In the genomic region with DNA sequence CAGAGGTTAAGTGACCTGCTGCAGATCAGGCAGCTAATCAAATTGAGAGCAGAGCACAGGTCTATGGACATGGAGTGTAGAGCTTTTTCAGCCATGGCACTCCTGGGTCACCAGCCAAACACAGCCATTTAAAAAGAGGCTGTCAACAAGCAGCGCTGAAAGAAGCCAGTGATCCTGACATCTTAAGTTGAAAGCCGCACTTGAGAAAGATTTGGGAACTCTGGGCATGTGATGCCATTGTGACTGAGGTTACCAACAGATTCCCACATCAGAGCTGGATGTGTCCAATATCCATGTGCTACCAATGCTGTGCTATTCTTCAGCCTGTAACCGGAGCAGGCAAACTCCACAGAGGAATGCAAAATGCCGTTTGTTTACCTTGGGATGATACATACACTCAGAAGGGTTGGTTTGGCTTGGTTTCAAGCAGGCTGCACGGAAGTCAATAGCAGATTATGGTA, we compare ENCODE assay signal across 10 cellular contexts. TPM values are rescaled to one million over a fixed set of nuclear protein-coding genes. Genes with fewer than 3 reads are reported as not detected.
DNase-seq lines count a peak whose midpoint lies in the region; ATAC-seq, FAIRE-seq and TF ChIP-seq lines count a peak whose summit lies in the region.
"Had no signal": no experiment of that assay in that cellular context is flagged by ENCODE, and none has a peak within 500 bp of the region (broad histone marks: within the 10 kb centered on the region; RNA-seq: fewer than 3 reads in every experiment).

No MANE protein-coding gene starts in this region.

- in situ Hi-C loops in HepG2 (cut with HindIII; ENCODE audit: extremely low pct_ligation_motif_present, low pct_unique_long_range_greater_than_20kb) (no loop called here), astrocyte of the cerebellum (cut with HindIII; ENCODE audit: low sequenced_read_pairs) (no loop called here)

- H3K4me3 ChIP-seq in HepG2 (replicated peaks in 1 of 3; ENCODE audit: insufficient read depth in 1 of 3, low read depth in 2 of 3, low read length in 3 of 3): no peak overlapping the region
- no peak overlapping the region for H3K4me3 ChIP-seq in right lobe of liver
- H3K4me3 ChIP-seq in astrocyte of the cerebellum (ENCODE audit: low read depth, low read length): no peak overlapping the region
- no peak overlapping the region for H3K4me3 ChIP-seq in vagina
- H3K4me3 ChIP-seq in body of pancreas: no peak overlapping the region

- WGBS in HepG2 (ENCODE audit: low lambda C conversion rate): 10% methylated on average over 5 of the region's 5 CpGs
- 62% methylated on average over 4 of the region's 5 CpGs for WGBS in right lobe of liver (ENCODE audit: insufficient coverage, low coverage, low lambda C conversion rate, missing lambda C conversion rate)
- 66 to 69% methylated on average over 5 of the region's 5 CpGs for WGBS in body of pancreas, 2 donors

- H3K9me3 ChIP-seq in HepG2 (ENCODE audit: low read length) (no peaks in the 10 kb centered on the region), right lobe of liver (no peaks in the 10 kb centered on the region), vagina (no peaks in the 10 kb centered on the region), body of pancreas (no peaks in the 10 kb centered on the region)

- intact Hi-C loops in HepG2 (cut with micrococcal nuclease; ENCODE audit: unreplicated experiment) (loop anchor here (10.0 kb wide), 1 partner anchor 410 kb away; no protein-coding TSS in a partner anchor), right lobe of liver (cut with DNase I) (no loop called here), vagina (cut with DNase I) (no loop called here), body of pancreas (cut with DNase I) (no loop called here)

- POLR2A ChIA-PET in HepG2 (lab: Yijun Ruan, JAX): no interaction called here

- H3K4me2 ChIP-seq in HepG2 (ENCODE audit: low read depth, low read length): peak overlapping the region; percentile 31; the same call in 1 of the 2 replicates

- H3K79me2 ChIP-seq in HepG2 (ENCODE audit: insufficient read depth, low read length): no peaks in the 10 kb centered on the region

- no peak overlapping the region for H2AFZ ChIP-seq in HepG2 (ENCODE audit: low read length)

- no peak for TF ChIP-seq RAD21 in HepG2 (CRISPR knock-in tag; IDR thresholded peaks at IDR 0.05)

- H3K27me3 ChIP-seq in HepG2 (ENCODE audit: control insufficient read depth in 1 of 2, insufficient read depth in 2 of 2, low read length in 2 of 2) (no peaks in the 10 kb centered on the region; a peak in 2 of 5 replicates), right lobe of liver (no peaks in the 10 kb centered on the region), vagina (no peaks in the 10 kb centered on the region), body of pancreas (no peaks in the 10 kb centered on the region)

- TF ChIP-seq EP300 in HepG2 (IDR thresholded peaks at IDR 0.05; ENCODE audit: low read depth in 2 of 2, low read length in 2 of 2) (no peak), HepG2 (CRISPR knock-in tag; IDR thresholded peaks at IDR 0.05; ENCODE audit: borderline replicate concordance) (no peak)

- H3K4me1 ChIP-seq in HepG2 (ENCODE audit: insufficient read depth, low read length) (peaks cover 24% of the 10 kb centered on the region), right lobe of liver (peaks cover 0 to 10% (median 2%) of the 10 kb centered on the region in 4 donors), vagina (peaks cover 12% of the 10 kb centered on the region), body of pancreas (peaks cover 20% of the 10 kb centered on the region)

- BruUV-seq in HepG2 (replicated peaks; lab: Mats Ljungman, UMichigan): no TSS peak

- FAIRE-seq in HepG2 (lab: Jason Lieb, UNC): peak; percentile 37

- H3K9ac ChIP-seq in HepG2 (ENCODE audit: insufficient read depth, low read depth, low read length): no peak overlapping the region

- H3K36me3 ChIP-seq in HepG2 (replicated peaks in 1 of 2; ENCODE audit: control insufficient read depth in 1 of 2, insufficient read depth in 2 of 2, low read length in 2 of 2) (no peaks in the 10 kb centered on the region), right lobe of liver (no peaks in the 10 kb centered on the region), vagina (no peaks in the 10 kb centered on the region), body of pancreas (replicated peaks in 1 of 2; ENCODE audit: insufficient read depth in 1 of 2, low read depth in 2 of 2) (no peaks in the 10 kb centered on the region)

- H4K20me1 ChIP-seq in HepG2 (ENCODE audit: insufficient read depth, low read length): no peaks in the 10 kb centered on the region

- TF ChIP-seq CTCF in HepG2 (CRISPR knock-in tag; IDR thresholded peaks at IDR 0.05): no peak
- no peak for TF ChIP-seq CTCF in right lobe of liver (IDR thresholded peaks at IDR 0.05)
- TF ChIP-seq CTCF in astrocyte of the cerebellum (IDR thresholded peaks at IDR 0.05; ENCODE audit: low read depth, low read length, missing control alignments): no peak
- no peak for TF ChIP-seq CTCF in vagina (IDR thresholded peaks at IDR 0.05)
- no peak for TF ChIP-seq CTCF in body of pancreas (IDR thresholded peaks at IDR 0.05)

- H3K27ac ChIP-seq in HepG2 (ENCODE audit: extremely low read length, insufficient read depth, low read length) (no peak overlapping the region), right lobe of liver (no peak overlapping the region), vagina (peak overlapping the region; percentile 10), body of pancreas (no peak overlapping the region)

- ATAC-seq in HepG2: peak; percentile 94
- no peak for ATAC-seq in right lobe of liver
- no peak for ATAC-seq in body of pancreas
- ATAC-seq: activated CD8-positive, alpha-beta T cell treated with anti-CD3 and anti-CD28 coated beads, Interleukin-2, amount 10 ng/mL, durations not matched to agents 7 days and 5 days had no signal

- TF ChIP-seq POLR2A in HepG2 (IDR thresholded peaks at IDR 0.05; ENCODE audit: insufficient read depth in 1 of 2, low read depth in 2 of 2, low read length in 2 of 2) (no peak), right lobe of liver (IDR thresholded peaks at IDR 0.05) (no peak), vagina (IDR thresholded peaks at IDR 0.05) (no peak), body of pancreas (IDR thresholded peaks at IDR 0.05) (no peak)

- DNase-seq in HepG2 (ENCODE audit: low spot score) (peak; percentile 81), right lobe of liver (no peak), astrocyte of the cerebellum (ENCODE audit: low read depth) (peak; percentile 90), iris pigment epithelial cell (ENCODE audit: low read depth) (peak; percentile 95), vagina (ENCODE audit: extremely low spot score in 2 of 2) (no peak), body of pancreas (no peak), islet precursor cell (no peak)
- no peak for DNase-seq in activated CD4-positive, CD25-positive, alpha-beta regulatory T cell treated with anti-CD3 and anti-CD28 coated beads, Interleukin-2, amount 50 U/mL, for 72 hours
- DNase-seq: activated CD8-positive, alpha-beta T cell treated with anti-CD3 and anti-CD28 coated beads, Interleukin-2, amount 10 ng/mL, durations not matched to agents 7 days and 5 days; CD4-positive, CD25-positive, alpha-beta regulatory T cell had no signal

- CTCF ChIA-PET in HepG2 (lab: Yijun Ruan, JAX; ENCODE audit: low intra/inter-chr PET ratio, low total read pairs): no interaction called here

TF ChIP-seq in HepG2, 621 proteins besides CTCF, POLR2A, EP300 and RAD21 (continues in another document):
- TF ChIP-seq XRCC5 (optimal IDR thresholded peaks at IDR 0.05; ENCODE audit: low read length): peak; percentile 42
- TF ChIP-seq ZBTB7A (CRISPR knock-in tag; IDR thresholded peaks at IDR 0.05): no peak
- TF ChIP-seq HOXA3 (CRISPR knock-in tag; IDR thresholded peaks at IDR 0.05): no peak
- TF ChIP-seq MZF1 (CRISPR knock-in tag; IDR thresholded peaks at IDR 0.05; ENCODE audit: borderline replicate concordance): no peak
- TF ChIP-seq, protein P1, sequence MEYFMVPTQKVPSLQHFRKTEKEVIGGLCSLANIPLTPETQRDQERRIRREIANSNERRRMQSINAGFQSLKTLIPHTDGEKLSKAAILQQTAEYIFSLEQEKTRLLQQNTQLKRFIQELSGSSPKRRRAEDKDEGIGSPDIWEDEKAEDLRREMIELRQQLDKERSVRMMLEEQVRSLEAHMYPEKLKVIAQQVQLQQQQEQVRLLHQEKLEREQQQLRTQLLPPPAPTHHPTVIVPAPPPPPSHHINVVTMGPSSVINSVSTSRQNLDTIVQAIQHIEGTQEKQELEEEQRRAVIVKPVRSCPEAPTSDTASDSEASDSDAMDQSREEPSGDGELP (IDR thresholded peaks at IDR 0.05; ENCODE audit: borderline replicate concordance, low read depth): no peak
- no peak for TF ChIP-seq AKAP8 (CRISPR knock-in tag; IDR thresholded peaks at IDR 0.05)

RNA-seq across cellular contexts. Expression of a gene that starts 56.2 kb away (rescaled TPM):
- total RNA-seq in HepG2 (2016; rRNA removed; fragmentation: Illumina TruSeq; extraction: Trizol) (59.4 and 98.7 TPM in 2 replicates), right lobe of liver (10 to 100 TPM; 38.8 to 76.5 (median 50.6) TPM), vagina (176 TPM), body of pancreas (10 to 100 TPM; 34.6 to 54.7 TPM)
- 9.8 and 11.3 TPM in 2 replicates for total RNA-seq in HepG2 (2016; cell fraction: cytosol; rRNA removed; fragmentation: Illumina TruSeq; extraction: Trizol; ENCODE audit: low read depth)
- total RNA-seq in HepG2 (2016; cell fraction: insoluble cytoplasmic fraction; rRNA removed; fragmentation: Illumina TruSeq; extraction: Trizol): 58.9 and 89.3 TPM in 2 replicates
- 46.0 and 48.9 TPM in 2 replicates for total RNA-seq in HepG2 (2016; cell fraction: membrane; rRNA removed; fragmentation: Illumina TruSeq; extraction: Trizol)
- 51.3 and 54.7 TPM in 2 replicates for total RNA-seq in HepG2 (2016; cell fraction: nucleus; rRNA removed; fragmentation: Illumina TruSeq; extraction: Trizol)
- polyA plus RNA-seq in HepG2 (2011; rRNA removed): 68.6 and 92.7 TPM in 2 replicates
- 71.2 and 78.6 TPM in 2 replicates for polyA plus RNA-seq in HepG2 (2011; cell fraction: cytosol; rRNA removed)
- 66.0 and 78.5 TPM in 2 replicates for polyA plus RNA-seq in HepG2 (2011; cell fraction: nucleus; rRNA removed)
- 35.3 and 56.8 TPM in 2 replicates for polyA plus RNA-seq in HepG2 (2012)
- polyA plus RNA-seq in HepG2 (2016; cell fraction: cytosol; fragmentation: Illumina TruSeq; extraction: Trizol; ENCODE audit: low read depth): 4.3 and 5.3 TPM in 2 replicates
- polyA plus RNA-seq in HepG2 (2016; cell fraction: insoluble cytoplasmic fraction; fragmentation: Illumina TruSeq; extraction: Trizol; ENCODE audit: low read depth): 63.3 and 64.1 TPM in 2 replicates
- 17.7 and 19.0 TPM in 2 replicates for polyA plus RNA-seq in HepG2 (2016; cell fraction: membrane; fragmentation: Illumina TruSeq; extraction: Trizol; ENCODE audit: low read depth)
- 43.5 and 44.5 TPM in 2 replicates for polyA plus RNA-seq in HepG2 (2016; cell fraction: nucleus; fragmentation: Illumina TruSeq; extraction: Trizol; ENCODE audit: insufficient read depth, low read depth)
- polyA minus RNA-seq in HepG2 (2011; rRNA and poly(A)+ RNA removed; ENCODE audit: low replicate concordance): 156 and 220 TPM in 2 replicates
- polyA minus RNA-seq in HepG2 (2011; cell fraction: cytosol; rRNA and poly(A)+ RNA removed): 57.6 and 88.5 TPM in 2 replicates
- 98.6 and 111 TPM in 2 replicates for polyA minus RNA-seq in HepG2 (2011; cell fraction: nucleus; rRNA and poly(A)+ RNA removed)

Comparison
In these comparisons a context has a peak if more than half of its experiments do, and no peak if none do; other contexts are left out.
1. DNase-seq: peak in HepG2 (single experiment), astrocyte of the cerebellum (single experiment) and iris pigment epithelial cell (single experiment); none in right lobe of liver (0 of 3), vagina (0 of 2), activated CD4-positive, CD25-positive, alpha-beta regulatory T cell treated with anti-CD3 and anti-CD28 coated beads, Interleukin-2, amount 50 U/mL, for 72 hours (single experiment), body of pancreas (0 of 4) and islet precursor cell (single experiment).